Comparison of ENCODE assay signal across 26 cellular contexts in the genomic region with DNA sequence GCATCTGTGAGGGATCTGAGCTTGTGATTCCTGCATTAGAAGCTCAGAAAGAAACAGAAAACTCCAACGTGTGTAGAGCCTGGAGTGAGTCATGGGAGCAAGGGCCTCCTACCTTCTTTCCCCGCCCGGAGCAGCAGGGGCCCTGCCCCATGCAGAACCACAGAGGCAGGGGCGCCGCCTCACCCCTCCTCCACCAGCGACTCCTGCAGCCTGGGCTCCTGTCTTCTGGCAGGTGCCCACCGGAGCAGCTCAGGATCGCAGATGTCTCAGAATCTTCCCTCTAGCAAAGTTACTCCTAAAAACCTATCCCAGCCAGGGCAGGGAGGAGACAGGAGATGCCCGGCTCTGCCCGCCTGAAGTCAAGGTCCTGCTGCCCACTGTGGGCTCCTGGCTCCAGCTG.
"Had no signal": no experiment of that assay in that cellular context is flagged by ENCODE, and none has a peak within 500 bp of the region (broad histone marks: within the 10 kb centered on the region; RNA-seq: fewer than 3 reads in every experiment).

No MANE protein-coding gene starts in this region.

- DNase-seq: colonic mucosa; cortex of kidney; effector CD8-positive, alpha-beta T cell; effector memory CD8-positive, alpha-beta T cell; endodermal cell; erythroblast; esophagus squamous epithelium; foreskin fibroblast; foreskin melanocyte; gastrocnemius medialis; glutamatergic neuron; head of caudate nucleus; heart right ventricle; hippocampal formation; left cardiac atrium; left lung; left ventricle myocardium superior; lower lobe of right lung; mesenchymal stem cell; mucosa of descending colon; naive B cell had no signal

- H3K27me3 ChIP-seq: colonic mucosa had no signal

- H3K4me3 ChIP-seq: colonic mucosa, esophagus squamous epithelium, gastrocnemius medialis, heart right ventricle, left lung, lower lobe of right lung, mucosa of descending colon had no signal

- H3K36me3 ChIP-seq: colonic mucosa, gastrocnemius medialis had no signal

- H3K9me3 ChIP-seq: colonic mucosa, gastrocnemius medialis had no signal

- H3K27ac ChIP-seq: colonic mucosa, epithelial cell of prostate, esophagus squamous epithelium, gastrocnemius medialis, heart right ventricle, left lung, lower lobe of right lung had no signal

- ATAC-seq: effector memory CD8-positive, alpha-beta T cell; esophagus mucosa; gastrocnemius medialis; left cardiac atrium; left lung; left ventricle myocardium superior; lower lobe of right lung; mucosa of descending colon had no signal

- H3K4me1 ChIP-seq: colonic mucosa, gastrocnemius medialis had no signal

- FAIRE-seq: endometrium, islet of Langerhans, keratinocyte had no signal
